Comparison of ENCODE assay signal across 28 cellular contexts in genomic region chr11:17395554-17395961, GRCh38. TPM values are rescaled to one million over a fixed set of nuclear protein-coding genes. Genes with fewer than 3 reads are reported as not detected.
A peak's percentile ranks its signal among the peaks of the same experiment; 100 is the strongest.
DNase-seq lines count a peak whose midpoint lies in the region; ATAC-seq and TF ChIP-seq lines count a peak whose summit lies in the region.
"Had no signal": no experiment of that assay in that cellular context is flagged by ENCODE, and none has a peak within 500 bp of the region (broad histone marks: within the 10 kb centered on the region; RNA-seq: fewer than 3 reads in every experiment).

No MANE protein-coding gene starts in this region.

- no peaks in the 10 kb centered on the region for H3K4me1 ChIP-seq in SJCRH30
- H3K4me1 ChIP-seq: BE2C had no signal

- no peak overlapping the region for H3K4me3 Mint-ChIP-seq in stimulated activated naive CD8-positive, alpha-beta T cell treated with anti-CD3 and anti-CD28 coated beads, Interleukin-15, amount 100 ng/mL, for 72 hours
- H3K4me3 Mint-ChIP-seq: IgD-negative memory B cell had no signal

- DNase-seq in NCI-H1105 treated with DMSO at 0.1 percent for 48 hours (lab: John Stamatoyannopoulos, UW), result peak; percentile 69
- no peak for DNase-seq in NCI-H1105 (lab: John Stamatoyannopoulos, UW)
- DNase-seq in stimulated activated naive CD8-positive, alpha-beta T cell treated with anti-CD3 and anti-CD28 coated beads, Interleukin-15, amount 100 ng/mL, for 72 hours, result no peak
- no peak for DNase-seq in stimulated activated naive CD8-positive, alpha-beta T cell treated with anti-CD3 and anti-CD28 coated beads, Interleukin-15, Interleukin-2, amounts not matched to agents 100 U/mL and 50 U/mL, for 24 hours
- DNase-seq in posterior vena cava (ENCODE audit: low spot score), result peak; percentile 71
- no peak for DNase-seq in SJCRH30
- no peak for DNase-seq in foreskin fibroblast
- DNase-seq: 8988T; ACHN; BE2C; CD8-positive, alpha-beta memory T cell; DMS 273 treated with DMSO at 0.1 percent for 48 hours; DMS79 treated with DMSO at 0.1 percent for 48 hours; GF-D8; MM.1S; NCI-H1092 treated with DMSO at 0.1 percent for 48 hours; NCI-H146; NCI-H1930; NCI-H2107; NCI-H510A; NCI-H69; SHP77 treated with DMSO at 0.1 percent for 48 hours had no signal

- no peak for TF ChIP-seq CTCF in foreskin fibroblast (IDR thresholded peaks at IDR 0.05; ENCODE audit: low read depth, low read length)

- no peaks in the 10 kb centered on the region for H3K9me3 ChIP-seq in SJCRH30 (replicated peaks)
- H3K9me3 ChIP-seq: BE2C had no signal

- no peaks in the 10 kb centered on the region for H3K9me3 Mint-ChIP-seq in stimulated activated naive CD8-positive, alpha-beta T cell treated with anti-CD3 and anti-CD28 coated beads, Interleukin-15, amount 100 ng/mL, for 72 hours
- H3K9me3 Mint-ChIP-seq: CD8-positive, alpha-beta memory T cell had no signal

- H3K36me3 ChIP-seq in SJCRH30, result no peaks in the 10 kb centered on the region
- H3K36me3 ChIP-seq: BE2C had no signal

- peak; percentile 11 for ATAC-seq in stimulated activated naive CD8-positive, alpha-beta T cell treated with anti-CD3 and anti-CD28 coated beads, Interleukin-15, amount 100 ng/mL, for 72 hours
- no peak for ATAC-seq in stimulated activated naive CD8-positive, alpha-beta T cell treated with anti-CD3 and anti-CD28 coated beads, Interleukin-15, Interleukin-2, amounts not matched to agents 100 U/mL and 50 U/mL, for 24 hours
- ATAC-seq: HCT116, Panc1 had no signal

- intact Hi-C loops in posterior vena cava (cut with DNase I), result no loop called here

- H3K27ac Mint-ChIP-seq in stimulated activated naive CD8-positive, alpha-beta T cell treated with anti-CD3 and anti-CD28 coated beads, Interleukin-15, amount 100 ng/mL, for 72 hours, result no peak overlapping the region
- H3K27ac Mint-ChIP-seq: CD8-positive, alpha-beta memory T cell had no signal

- no peaks in the 10 kb centered on the region for H3K4me1 Mint-ChIP-seq in stimulated activated naive CD8-positive, alpha-beta T cell treated with anti-CD3 and anti-CD28 coated beads, Interleukin-15, amount 100 ng/mL, for 72 hours
- H3K4me1 Mint-ChIP-seq: CD14-positive monocyte had no signal

- no peak overlapping the region for H3K4me3 ChIP-seq in SJCRH30
- H3K4me3 ChIP-seq in foreskin fibroblast (ENCODE audit: low read depth in 1 of 2, low read length in 2 of 2), result no peak overlapping the region
- H3K4me3 ChIP-seq: SK-N-MC had no signal

- H3K27me3 Mint-ChIP-seq in stimulated activated naive CD8-positive, alpha-beta T cell treated with anti-CD3 and anti-CD28 coated beads, Interleukin-15, amount 100 ng/mL, for 72 hours, result peaks cover 11% of the 10 kb centered on the region
- H3K27me3 Mint-ChIP-seq: IgD-negative memory B cell had no signal

- no peak overlapping the region for H3K27ac ChIP-seq in SJCRH30
- H3K27ac ChIP-seq: KMS-11, SK-N-MC had no signal

- no peaks in the 10 kb centered on the region for H3K27me3 ChIP-seq in SJCRH30
- H3K27me3 ChIP-seq: BE2C had no signal

RNA-seq across cellular contexts. Expression of gene KCNJ11, which starts 7.1 kb away (rescaled TPM):
- total RNA-seq in posterior vena cava, result 1 to 10 TPM in 1 of 2 donors, under 1 TPM in 1; 0.56 to 1.3 TPM
- 4.8 and 5.9 TPM in 2 replicates for total RNA-seq in SJCRH30 (2014; rRNA removed; shearing (Covaris generic))

RNA-seq across cellular contexts. Expression of gene NCR3LG1, which starts 44.0 kb away (rescaled TPM):
- 1 to 10 TPM; 2.5 to 2.9 TPM for total RNA-seq in posterior vena cava
- 7.8 and 8.1 TPM in 2 replicates for total RNA-seq in SJCRH30 (2014; rRNA removed; shearing (Covaris generic))

Comparison
In these comparisons a context has a peak if more than half of its experiments do, and no peak if none do; other contexts are left out.
1. DNase-seq: peak in NCI-H1105 treated with DMSO at 0.1 percent for 48 hours (single experiment) and posterior vena cava (single experiment); none in NCI-H1105 (single experiment), stimulated activated naive CD8-positive, alpha-beta T cell treated with anti-CD3 and anti-CD28 coated beads, Interleukin-15, amount 100 ng/mL, for 72 hours (0 of 2), stimulated activated naive CD8-positive, alpha-beta T cell treated with anti-CD3 and anti-CD28 coated beads, Interleukin-15, Interleukin-2, amounts not matched to agents 100 U/mL and 50 U/mL, for 24 hours (single experiment), SJCRH30 (0 of 2) and foreskin fibroblast (0 of 2).